1 cellular context compared by ENCODE assay signal in the genomic region with DNA sequence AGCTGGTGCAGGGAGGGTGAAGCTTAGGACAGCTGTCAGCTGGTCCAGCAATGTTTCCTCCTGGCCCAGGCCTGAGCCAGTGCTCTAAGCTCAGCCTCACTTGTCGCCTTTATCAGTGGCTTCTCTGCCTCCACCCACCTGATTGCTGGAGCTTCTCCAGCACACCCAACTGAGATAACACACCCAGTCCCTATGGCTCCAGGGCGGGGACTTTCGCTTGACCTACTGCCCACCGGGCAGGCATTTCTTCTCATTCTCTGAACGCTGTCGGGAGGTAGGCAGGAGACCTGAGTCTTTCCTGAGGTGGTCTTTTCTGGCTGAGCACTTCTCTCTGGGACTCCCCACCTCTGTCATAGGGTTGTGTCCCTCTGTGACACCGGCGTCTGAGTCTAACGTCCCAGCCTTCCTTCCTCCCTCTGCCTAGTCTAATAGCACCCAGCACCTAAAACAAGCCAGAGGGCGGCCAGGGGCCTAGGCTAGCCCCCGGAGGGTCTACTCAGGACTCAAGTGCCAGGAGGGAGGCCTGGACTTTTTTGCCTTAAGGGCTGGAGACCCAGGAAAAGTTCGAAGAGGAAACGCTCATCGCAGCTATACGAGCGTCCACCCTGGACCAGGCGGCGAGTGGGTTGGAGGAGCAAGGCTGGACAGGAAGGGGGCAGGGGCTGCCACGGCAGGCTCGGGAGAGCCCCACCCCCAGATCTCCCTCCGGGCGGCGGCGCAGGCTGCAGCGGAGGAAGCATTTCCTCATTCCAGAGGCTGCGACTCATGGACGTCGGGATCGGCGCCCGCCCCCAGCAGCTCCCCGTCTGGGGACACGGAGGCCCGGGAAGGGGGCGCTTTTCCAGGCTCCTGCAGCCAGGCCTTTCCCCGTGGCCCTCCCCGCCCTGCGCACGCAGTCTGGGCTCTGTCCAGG.
TF ChIP-seq lines count a peak whose summit lies in the region.

No MANE protein-coding gene starts in this region.

TF ChIP-seq in HepG2, 621 proteins besides CTCF, POLR2A, EP300 and RAD21 (continues in another document):
- TF ChIP-seq ZNF790 (CRISPR knock-in tag; IDR thresholded peaks at IDR 0.05; ENCODE audit: borderline replicate concordance): peak; percentile 77; the same call in 1 of the 2 replicates
- TF ChIP-seq, protein P1, sequence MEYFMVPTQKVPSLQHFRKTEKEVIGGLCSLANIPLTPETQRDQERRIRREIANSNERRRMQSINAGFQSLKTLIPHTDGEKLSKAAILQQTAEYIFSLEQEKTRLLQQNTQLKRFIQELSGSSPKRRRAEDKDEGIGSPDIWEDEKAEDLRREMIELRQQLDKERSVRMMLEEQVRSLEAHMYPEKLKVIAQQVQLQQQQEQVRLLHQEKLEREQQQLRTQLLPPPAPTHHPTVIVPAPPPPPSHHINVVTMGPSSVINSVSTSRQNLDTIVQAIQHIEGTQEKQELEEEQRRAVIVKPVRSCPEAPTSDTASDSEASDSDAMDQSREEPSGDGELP (IDR thresholded peaks at IDR 0.05; ENCODE audit: borderline replicate concordance, low read depth): peak; percentile 62; the same call in 1 of the 2 replicates
- peak; percentile 70; the same call in 1 of the 2 replicates for TF ChIP-seq PITX1 (CRISPR knock-in tag; IDR thresholded peaks at IDR 0.05)
- TF ChIP-seq, protein P2, sequence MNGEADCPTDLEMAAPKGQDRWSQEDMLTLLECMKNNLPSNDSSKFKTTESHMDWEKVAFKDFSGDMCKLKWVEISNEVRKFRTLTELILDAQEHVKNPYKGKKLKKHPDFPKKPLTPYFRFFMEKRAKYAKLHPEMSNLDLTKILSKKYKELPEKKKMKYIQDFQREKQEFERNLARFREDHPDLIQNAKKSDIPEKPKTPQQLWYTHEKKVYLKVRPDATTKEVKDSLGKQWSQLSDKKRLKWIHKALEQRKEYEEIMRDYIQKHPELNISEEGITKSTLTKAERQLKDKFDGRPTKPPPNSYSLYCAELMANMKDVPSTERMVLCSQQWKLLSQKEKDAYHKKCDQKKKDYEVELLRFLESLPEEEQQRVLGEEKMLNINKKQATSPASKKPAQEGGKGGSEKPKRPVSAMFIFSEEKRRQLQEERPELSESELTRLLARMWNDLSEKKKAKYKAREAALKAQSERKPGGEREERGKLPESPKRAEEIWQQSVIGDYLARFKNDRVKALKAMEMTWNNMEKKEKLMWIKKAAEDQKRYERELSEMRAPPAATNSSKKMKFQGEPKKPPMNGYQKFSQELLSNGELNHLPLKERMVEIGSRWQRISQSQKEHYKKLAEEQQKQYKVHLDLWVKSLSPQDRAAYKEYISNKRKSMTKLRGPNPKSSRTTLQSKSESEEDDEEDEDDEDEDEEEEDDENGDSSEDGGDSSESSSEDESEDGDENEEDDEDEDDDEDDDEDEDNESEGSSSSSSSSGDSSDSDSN (CRISPR knock-in tag; IDR thresholded peaks at IDR 0.05): peak; percentile 84
- no peak for TF ChIP-seq SRF (IDR thresholded peaks at IDR 0.05; ENCODE audit: low read depth, low read length)
- TF ChIP-seq CBX1 (IDR thresholded peaks at IDR 0.05; ENCODE audit: low read depth): peak; percentile 16
- TF ChIP-seq ZNF17 (CRISPR knock-in tag; IDR thresholded peaks at IDR 0.05): peak; percentile 88
- TF ChIP-seq ZNF446 (CRISPR knock-in tag; IDR thresholded peaks at IDR 0.05): peak; percentile 60; the same call in 1 of the 2 replicates
- TF ChIP-seq CCDC6 (CRISPR knock-in tag; IDR thresholded peaks at IDR 0.05): peak; percentile 65; the same call in 1 of the 2 replicates
- TF ChIP-seq ZNF598 (CRISPR knock-in tag; IDR thresholded peaks at IDR 0.05; ENCODE audit: borderline replicate concordance): peak; percentile 8; the same call in 1 of the 2 replicates
- TF ChIP-seq ZNF670 (CRISPR knock-in tag; IDR thresholded peaks at IDR 0.05; ENCODE audit: borderline replicate concordance): no peak; the same call in 1 of the 2 replicates
- peak; percentile 66; the same call in 1 of the 2 replicates for TF ChIP-seq ZNF530 (CRISPR knock-in tag; IDR thresholded peaks at IDR 0.05; ENCODE audit: low read depth)
- TF ChIP-seq, protein P3, sequence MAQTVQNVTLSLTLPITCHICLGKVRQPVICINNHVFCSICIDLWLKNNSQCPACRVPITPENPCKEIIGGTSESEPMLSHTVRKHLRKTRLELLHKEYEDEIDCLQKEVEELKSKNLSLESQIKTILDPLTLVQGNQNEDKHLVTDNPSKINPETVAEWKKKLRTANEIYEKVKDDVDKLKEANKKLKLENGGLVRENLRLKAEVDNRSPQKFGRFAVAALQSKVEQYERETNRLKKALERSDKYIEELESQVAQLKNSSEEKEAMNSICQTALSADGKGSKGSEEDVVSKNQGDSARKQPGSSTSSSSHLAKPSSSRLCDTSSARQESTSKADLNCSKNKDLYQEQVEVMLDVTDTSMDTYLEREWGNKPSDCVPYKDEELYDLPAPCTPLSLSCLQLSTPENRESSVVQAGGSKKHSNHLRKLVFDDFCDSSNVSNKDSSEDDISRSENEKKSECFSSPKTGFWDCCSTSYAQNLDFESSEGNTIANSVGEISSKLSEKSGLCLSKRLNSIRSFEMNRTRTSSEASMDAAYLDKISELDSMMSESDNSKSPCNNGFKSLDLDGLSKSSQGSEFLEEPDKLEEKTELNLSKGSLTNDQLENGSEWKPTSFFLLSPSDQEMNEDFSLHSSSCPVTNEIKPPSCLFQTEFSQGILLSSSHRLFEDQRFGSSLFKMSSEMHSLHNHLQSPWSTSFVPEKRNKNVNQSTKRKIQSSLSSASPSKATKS (CRISPR knock-in tag; IDR thresholded peaks at IDR 0.05): no peak
- TF ChIP-seq, protein P4, sequence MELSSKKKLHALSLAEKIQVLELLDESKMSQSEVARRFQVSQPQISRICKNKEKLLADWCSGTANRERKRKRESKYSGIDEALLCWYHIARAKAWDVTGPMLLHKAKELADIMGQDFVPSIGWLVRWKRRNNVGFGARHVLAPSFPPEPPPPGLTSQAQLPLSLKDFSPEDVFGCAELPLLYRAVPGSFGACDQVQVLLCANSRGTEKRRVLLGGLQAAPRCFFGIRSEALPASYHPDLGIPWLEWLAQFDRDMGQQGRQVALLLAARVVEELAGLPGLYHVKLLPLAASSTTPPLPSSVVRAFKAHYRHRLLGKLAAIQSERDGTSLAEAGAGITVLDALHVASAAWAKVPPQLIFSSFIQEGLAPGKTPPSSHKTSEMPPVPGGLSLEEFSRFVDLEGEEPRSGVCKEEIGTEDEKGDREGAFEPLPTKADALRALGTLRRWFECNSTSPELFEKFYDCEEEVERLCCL (CRISPR knock-in tag; IDR thresholded peaks at IDR 0.05; ENCODE audit: borderline replicate concordance): peak; percentile 95; the same call in 1 of the 2 replicates
- peak; percentile 42; the same call in 1 of the 2 replicates for TF ChIP-seq ZNF747 (CRISPR knock-in tag; IDR thresholded peaks at IDR 0.05; ENCODE audit: borderline replicate concordance)
- peak; percentile 43; the same call in 1 of the 2 replicates for TF ChIP-seq NCOR1 (IDR thresholded peaks at IDR 0.05; ENCODE audit: borderline replicate concordance, low read length)
- TF ChIP-seq PHF21A (CRISPR knock-in tag; IDR thresholded peaks at IDR 0.05): peak; percentile 85; the same call in 1 of the 2 replicates
- TF ChIP-seq, protein P5, sequence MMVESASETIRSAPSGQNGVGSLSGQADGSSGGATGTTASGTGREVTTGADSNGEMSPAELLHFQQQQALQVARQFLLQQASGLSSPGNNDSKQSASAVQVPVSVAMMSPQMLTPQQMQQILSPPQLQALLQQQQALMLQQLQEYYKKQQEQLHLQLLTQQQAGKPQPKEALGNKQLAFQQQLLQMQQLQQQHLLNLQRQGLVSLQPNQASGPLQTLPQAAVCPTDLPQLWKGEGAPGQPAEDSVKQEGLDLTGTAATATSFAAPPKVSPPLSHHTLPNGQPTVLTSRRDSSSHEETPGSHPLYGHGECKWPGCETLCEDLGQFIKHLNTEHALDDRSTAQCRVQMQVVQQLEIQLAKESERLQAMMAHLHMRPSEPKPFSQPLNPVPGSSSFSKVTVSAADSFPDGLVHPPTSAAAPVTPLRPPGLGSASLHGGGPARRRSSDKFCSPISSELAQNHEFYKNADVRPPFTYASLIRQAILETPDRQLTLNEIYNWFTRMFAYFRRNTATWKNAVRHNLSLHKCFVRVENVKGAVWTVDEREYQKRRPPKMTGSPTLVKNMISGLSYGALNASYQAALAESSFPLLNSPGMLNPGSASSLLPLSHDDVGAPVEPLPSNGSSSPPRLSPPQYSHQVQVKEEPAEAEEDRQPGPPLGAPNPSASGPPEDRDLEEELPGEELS (CRISPR knock-in tag; IDR thresholded peaks at IDR 0.05): peak; percentile 42; the same call in 1 of the 2 replicates
- TF ChIP-seq, protein P6, sequence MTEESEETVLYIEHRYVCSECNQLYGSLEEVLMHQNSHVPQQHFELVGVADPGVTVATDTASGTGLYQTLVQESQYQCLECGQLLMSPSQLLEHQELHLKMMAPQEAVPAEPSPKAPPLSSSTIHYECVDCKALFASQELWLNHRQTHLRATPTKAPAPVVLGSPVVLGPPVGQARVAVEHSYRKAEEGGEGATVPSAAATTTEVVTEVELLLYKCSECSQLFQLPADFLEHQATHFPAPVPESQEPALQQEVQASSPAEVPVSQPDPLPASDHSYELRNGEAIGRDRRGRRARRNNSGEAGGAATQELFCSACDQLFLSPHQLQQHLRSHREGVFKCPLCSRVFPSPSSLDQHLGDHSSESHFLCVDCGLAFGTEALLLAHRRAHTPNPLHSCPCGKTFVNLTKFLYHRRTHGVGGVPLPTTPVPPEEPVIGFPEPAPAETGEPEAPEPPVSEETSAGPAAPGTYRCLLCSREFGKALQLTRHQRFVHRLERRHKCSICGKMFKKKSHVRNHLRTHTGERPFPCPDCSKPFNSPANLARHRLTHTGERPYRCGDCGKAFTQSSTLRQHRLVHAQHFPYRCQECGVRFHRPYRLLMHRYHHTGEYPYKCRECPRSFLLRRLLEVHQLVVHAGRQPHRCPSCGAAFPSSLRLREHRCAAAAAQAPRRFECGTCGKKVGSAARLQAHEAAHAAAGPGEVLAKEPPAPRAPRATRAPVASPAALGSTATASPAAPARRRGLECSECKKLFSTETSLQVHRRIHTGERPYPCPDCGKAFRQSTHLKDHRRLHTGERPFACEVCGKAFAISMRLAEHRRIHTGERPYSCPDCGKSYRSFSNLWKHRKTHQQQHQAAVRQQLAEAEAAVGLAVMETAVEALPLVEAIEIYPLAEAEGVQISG (CRISPR knock-in tag; IDR thresholded peaks at IDR 0.05): peak; percentile 42
- TF ChIP-seq, protein P7, sequence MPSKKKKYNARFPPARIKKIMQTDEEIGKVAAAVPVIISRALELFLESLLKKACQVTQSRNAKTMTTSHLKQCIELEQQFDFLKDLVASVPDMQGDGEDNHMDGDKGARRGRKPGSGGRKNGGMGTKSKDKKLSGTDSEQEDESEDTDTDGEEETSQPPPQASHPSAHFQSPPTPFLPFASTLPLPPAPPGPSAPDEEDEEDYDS (CRISPR knock-in tag; IDR thresholded peaks at IDR 0.05): no peak
- TF ChIP-seq, protein P8, sequence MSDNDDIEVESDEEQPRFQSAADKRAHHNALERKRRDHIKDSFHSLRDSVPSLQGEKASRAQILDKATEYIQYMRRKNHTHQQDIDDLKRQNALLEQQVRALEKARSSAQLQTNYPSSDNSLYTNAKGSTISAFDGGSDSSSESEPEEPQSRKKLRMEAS (IDR thresholded peaks at IDR 0.05): peak; percentile 39; the same call in 1 of the 2 replicates
- TF ChIP-seq NFIC (IDR thresholded peaks at IDR 0.05; ENCODE audit: low read length): no peak
- no peak for TF ChIP-seq CENPX (CRISPR knock-in tag; IDR thresholded peaks at IDR 0.05)
- TF ChIP-seq, protein P9, sequence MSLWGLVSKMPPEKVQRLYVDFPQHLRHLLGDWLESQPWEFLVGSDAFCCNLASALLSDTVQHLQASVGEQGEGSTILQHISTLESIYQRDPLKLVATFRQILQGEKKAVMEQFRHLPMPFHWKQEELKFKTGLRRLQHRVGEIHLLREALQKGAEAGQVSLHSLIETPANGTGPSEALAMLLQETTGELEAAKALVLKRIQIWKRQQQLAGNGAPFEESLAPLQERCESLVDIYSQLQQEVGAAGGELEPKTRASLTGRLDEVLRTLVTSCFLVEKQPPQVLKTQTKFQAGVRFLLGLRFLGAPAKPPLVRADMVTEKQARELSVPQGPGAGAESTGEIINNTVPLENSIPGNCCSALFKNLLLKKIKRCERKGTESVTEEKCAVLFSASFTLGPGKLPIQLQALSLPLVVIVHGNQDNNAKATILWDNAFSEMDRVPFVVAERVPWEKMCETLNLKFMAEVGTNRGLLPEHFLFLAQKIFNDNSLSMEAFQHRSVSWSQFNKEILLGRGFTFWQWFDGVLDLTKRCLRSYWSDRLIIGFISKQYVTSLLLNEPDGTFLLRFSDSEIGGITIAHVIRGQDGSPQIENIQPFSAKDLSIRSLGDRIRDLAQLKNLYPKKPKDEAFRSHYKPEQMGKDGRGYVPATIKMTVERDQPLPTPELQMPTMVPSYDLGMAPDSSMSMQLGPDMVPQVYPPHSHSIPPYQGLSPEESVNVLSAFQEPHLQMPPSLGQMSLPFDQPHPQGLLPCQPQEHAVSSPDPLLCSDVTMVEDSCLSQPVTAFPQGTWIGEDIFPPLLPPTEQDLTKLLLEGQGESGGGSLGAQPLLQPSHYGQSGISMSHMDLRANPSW (CRISPR knock-in tag; IDR thresholded peaks at IDR 0.05; ENCODE audit: borderline replicate concordance): 0 out of 2 replicates have a peak, but pooled peaks have one; percentile 28
- peak; percentile 66 for TF ChIP-seq KAT8 (CRISPR knock-in tag; IDR thresholded peaks at IDR 0.05)
- TF ChIP-seq NFE2L1 (CRISPR knock-in tag; IDR thresholded peaks at IDR 0.05; ENCODE audit: borderline replicate concordance): peak; percentile 16; the same call in 1 of the 2 replicates
- TF ChIP-seq ZMYM4 (CRISPR knock-in tag; IDR thresholded peaks at IDR 0.05): peak; percentile 24; the same call in 1 of the 2 replicates
- peak; percentile 97 for TF ChIP-seq ELF1 (CRISPR knock-in tag; IDR thresholded peaks at IDR 0.05)
- TF ChIP-seq TBX2 (CRISPR knock-in tag; IDR thresholded peaks at IDR 0.05; ENCODE audit: borderline replicate concordance): peak; percentile 7; the same call in 1 of the 2 replicates
- peak; percentile 83 for TF ChIP-seq SAP130 (CRISPR knock-in tag; IDR thresholded peaks at IDR 0.05; ENCODE audit: low read depth)
- TF ChIP-seq ZNF430 (CRISPR knock-in tag; IDR thresholded peaks at IDR 0.05): peak; percentile 93
- TF ChIP-seq ETV5 (CRISPR knock-in tag; IDR thresholded peaks at IDR 0.05; ENCODE audit: borderline replicate concordance): peak; percentile 66; the same call in 1 of the 2 replicates
- no peak for TF ChIP-seq ZZZ3 (CRISPR knock-in tag; IDR thresholded peaks at IDR 0.05; ENCODE audit: borderline replicate concordance)
- no peak; the same call in 1 of the 2 replicates for TF ChIP-seq ZKSCAN1 (IDR thresholded peaks at IDR 0.05; ENCODE audit: low read length)
- TF ChIP-seq, protein P10, sequence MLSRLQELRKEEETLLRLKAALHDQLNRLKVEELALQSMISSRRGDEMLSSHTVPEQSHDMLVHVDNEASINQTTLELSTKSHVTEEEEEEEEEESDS (CRISPR knock-in tag; IDR thresholded peaks at IDR 0.05; ENCODE audit: borderline replicate concordance): 0 out of 2 replicates have a peak, but pooled peaks have one; percentile 34
- no peak for TF ChIP-seq WIZ (CRISPR knock-in tag; IDR thresholded peaks at IDR 0.05)
- TF ChIP-seq ZNF354B (CRISPR knock-in tag; IDR thresholded peaks at IDR 0.05): peak; percentile 52; the same call in 1 of the 2 replicates
- TF ChIP-seq ISX (CRISPR knock-in tag; conservative IDR thresholded peaks at IDR 0.05): no peak
